Comparison of ENCODE assay signal across 21 cellular contexts in genomic region chr10:90062786-90063185, GRCh38.
"Had no signal": no experiment of that assay in that cellular context is flagged by ENCODE, and none has a peak within 500 bp of the region (broad histone marks: within the 10 kb centered on the region; RNA-seq: fewer than 3 reads in every experiment).

No MANE protein-coding gene starts in this region.

- ATAC-seq: activated CD4-positive, CD25-positive, alpha-beta regulatory T cell treated with anti-CD3 and anti-CD28 coated beads, Interleukin-2, amount 50 U/mL, for 24 hours; activated CD8-positive, alpha-beta memory T cell treated with anti-CD3 and anti-CD28 coated beads, Interleukin-2, amount 10 ng/mL, durations not matched to agents 7 days and 5 days; activated CD8-positive, alpha-beta T cell treated with anti-CD3 and anti-CD28 coated beads for 36 hours; activated naive CD8-positive, alpha-beta T cell treated with anti-CD3 and anti-CD28 coated beads, Interleukin-2, amount 50 U/mL, for 24 hours; foreskin keratinocyte; left lung; naive thymus-derived CD4-positive, alpha-beta T cell had no signal

- H3K4me1 Mint-ChIP-seq: activated CD4-positive, alpha-beta T cell treated with anti-CD3 and anti-CD28 coated beads, Interleukin-2, amount 10 ng/mL, durations not matched to agents 24 days and 14 days; activated CD8-positive, alpha-beta memory T cell treated with anti-CD3 and anti-CD28 coated beads, Interleukin-2, amount 10 ng/mL, durations not matched to agents 7 days and 5 days; activated naive CD8-positive, alpha-beta T cell treated with anti-CD3 and anti-CD28 coated beads, Interleukin-2, amount 50 U/mL, for 24 hours; naive thymus-derived CD4-positive, alpha-beta T cell; neural crest cell had no signal

- H3K9me3 ChIP-seq: breast epithelium, esophagus squamous epithelium, left lung, vagina had no signal

- H3K9me3 Mint-ChIP-seq: activated CD4-positive, alpha-beta T cell treated with anti-CD3 and anti-CD28 coated beads, Interleukin-2, amount 10 ng/mL, durations not matched to agents 24 days and 14 days; activated CD8-positive, alpha-beta T cell treated with anti-CD3 and anti-CD28 coated beads for 36 hours; activated naive CD8-positive, alpha-beta T cell treated with anti-CD3 and anti-CD28 coated beads, Interleukin-2, amount 50 U/mL, for 24 hours; neural crest cell had no signal

- H3K4me1 ChIP-seq: breast epithelium, esophagus squamous epithelium, foreskin keratinocyte, left lung, vagina had no signal

- DNase-seq: activated CD4-positive, alpha-beta T cell treated with anti-CD3 and anti-CD28 coated beads, Interleukin-2, amount 10 ng/mL, durations not matched to agents 24 days and 14 days; activated CD8-positive, alpha-beta memory T cell treated with anti-CD3 and anti-CD28 coated beads, Interleukin-2, amount 10 ng/mL, durations not matched to agents 7 days and 5 days; activated CD8-positive, alpha-beta T cell treated with anti-CD3 and anti-CD28 coated beads for 36 hours; activated gamma-delta T cell; activated naive CD4-positive, alpha-beta T cell treated with anti-CD3 and anti-CD28 coated beads, Interleukin-2, amount 50 U/mL, for 16 hours; activated naive CD8-positive, alpha-beta T cell treated with anti-CD3 and anti-CD28 coated beads, Interleukin-2, amount 50 U/mL, for 24 hours; activated T-cell treated with anti-CD3 and anti-CD28 coated beads for 4 hours; aorta; esophagus squamous epithelium; foreskin keratinocyte; kidney glomerular epithelial cell; left lung; naive thymus-derived CD4-positive, alpha-beta T cell; posterior cingulate gyrus; trophoblast cell had no signal

- H3K4me3 Mint-ChIP-seq: activated CD4-positive, alpha-beta T cell treated with anti-CD3 and anti-CD28 coated beads, Interleukin-2, amount 10 ng/mL, durations not matched to agents 24 days and 14 days; activated CD8-positive, alpha-beta memory T cell treated with anti-CD3 and anti-CD28 coated beads, Interleukin-2, amount 10 ng/mL, durations not matched to agents 7 days and 5 days; activated CD8-positive, alpha-beta T cell treated with anti-CD3 and anti-CD28 coated beads for 36 hours; activated naive CD8-positive, alpha-beta T cell treated with anti-CD3 and anti-CD28 coated beads, Interleukin-2, amount 50 U/mL, for 24 hours; naive thymus-derived CD4-positive, alpha-beta T cell; neural crest cell had no signal

- H3K27ac ChIP-seq: breast epithelium, coronary artery, esophagus squamous epithelium, foreskin keratinocyte, left lung, vagina had no signal

- H3K36me3 Mint-ChIP-seq: activated CD8-positive, alpha-beta memory T cell treated with anti-CD3 and anti-CD28 coated beads, Interleukin-2, amount 10 ng/mL, durations not matched to agents 7 days and 5 days; naive thymus-derived CD4-positive, alpha-beta T cell had no signal

- H3K27me3 Mint-ChIP-seq: activated CD4-positive, alpha-beta T cell treated with anti-CD3 and anti-CD28 coated beads, Interleukin-2, amount 10 ng/mL, durations not matched to agents 24 days and 14 days had no signal

- H3K4me3 ChIP-seq: breast epithelium, coronary artery, esophagus squamous epithelium, left lung, lung, vagina had no signal

- H3K27ac Mint-ChIP-seq: activated CD4-positive, alpha-beta T cell treated with anti-CD3 and anti-CD28 coated beads, Interleukin-2, amount 10 ng/mL, durations not matched to agents 24 days and 14 days; activated CD8-positive, alpha-beta memory T cell treated with anti-CD3 and anti-CD28 coated beads, Interleukin-2, amount 10 ng/mL, durations not matched to agents 7 days and 5 days; activated CD8-positive, alpha-beta T cell treated with anti-CD3 and anti-CD28 coated beads for 36 hours; activated naive CD8-positive, alpha-beta T cell treated with anti-CD3 and anti-CD28 coated beads, Interleukin-2, amount 50 U/mL, for 24 hours; naive thymus-derived CD4-positive, alpha-beta T cell had no signal

- H3K36me3 ChIP-seq: breast epithelium, esophagus squamous epithelium, left lung, vagina had no signal

- H3K27me3 ChIP-seq: breast epithelium, esophagus squamous epithelium, foreskin keratinocyte, left lung, vagina had no signal
